In genomic region chr9:135305546-135306180, GRCh38 we compare ENCODE assay signal across 24 cellular contexts.
DNase-seq lines count a peak whose midpoint lies in the region; ATAC-seq, FAIRE-seq and TF ChIP-seq lines count a peak whose summit lies in the region.
"Had no signal": no experiment of that assay in that cellular context is flagged by ENCODE, and none has a peak within 500 bp of the region (broad histone marks: within the 10 kb centered on the region; RNA-seq: fewer than 3 reads in every experiment).

No MANE protein-coding gene starts in this region.

- DNase-seq in activated effector memory CD4-positive, alpha-beta T cell treated with anti-CD3 and anti-CD28 coated beads, Interleukin-2, amount 50 U/mL, for 16 hours, result peak; percentile 12
- DNase-seq in activated effector memory CD4-positive, alpha-beta T cell treated with Interleukin-2 at 50 U/mL for 16 hours, result no peak
- peak; percentile 12 for DNase-seq in activated CD8-positive, alpha-beta memory T cell treated with anti-CD3 and anti-CD28 coated beads, Interleukin-2, amount 10 ng/mL, durations not matched to agents 7 days and 5 days
- peak; percentile 73 for DNase-seq in mesenteric fat pad (ENCODE audit: low spot score)
- DNase-seq in D721Med (ENCODE audit: insufficient read length, low spot score), result no peak
- DNase-seq: C1 segment of cervical spinal cord; CD4-positive, alpha-beta memory T cell; COR-L47; DMS79; EL; GDM1; GOT3; KBM-7; MM.1S; NCI-H2029; NCI-H446 treated with DMSO at 0.1 percent for 48 hours; NCI-H526; PC-9; Right ventricle myocardium superior had no signal

- H3K4me3 Mint-ChIP-seq in activated CD8-positive, alpha-beta memory T cell treated with anti-CD3 and anti-CD28 coated beads, Interleukin-2, amount 10 ng/mL, durations not matched to agents 7 days and 5 days, result no peak overlapping the region

- no peaks in the 10 kb centered on the region for H3K27me3 Mint-ChIP-seq in activated CD8-positive, alpha-beta memory T cell treated with anti-CD3 and anti-CD28 coated beads, Interleukin-2, amount 10 ng/mL, durations not matched to agents 7 days and 5 days

- TF ChIP-seq CTCF in D721Med (IDR thresholded peaks at IDR 0.05; ENCODE audit: insufficient read depth, missing control alignments), result no peak

- no peak overlapping the region for H3K27ac Mint-ChIP-seq in activated CD8-positive, alpha-beta memory T cell treated with anti-CD3 and anti-CD28 coated beads, Interleukin-2, amount 10 ng/mL, durations not matched to agents 7 days and 5 days

- no peak for FAIRE-seq in D721Med (lab: Jason Lieb, UNC)
- FAIRE-seq: A204.1, GM12878 had no signal

- CTCF ChIA-PET in activated CD8-positive, alpha-beta memory T cell treated with anti-CD3 and anti-CD28 coated beads, Interleukin-2, amount 10 ng/mL, durations not matched to agents 7 days and 5 days (lab: Charles Lee), result no interaction called here

- no peak for ATAC-seq in activated CD8-positive, alpha-beta memory T cell treated with anti-CD3 and anti-CD28 coated beads, Interleukin-2, amount 10 ng/mL, durations not matched to agents 7 days and 5 days
- ATAC-seq in HG02759 (IDR thresholded peaks at IDR 0.05; ENCODE audit: unreplicated experiment) (no peak), GM21367 (IDR thresholded peaks at IDR 0.05; ENCODE audit: unreplicated experiment) (no peak)
- ATAC-seq: GM12878, HCT116 had no signal

- H3K4me1 Mint-ChIP-seq in activated CD8-positive, alpha-beta memory T cell treated with anti-CD3 and anti-CD28 coated beads, Interleukin-2, amount 10 ng/mL, durations not matched to agents 7 days and 5 days, result no peaks in the 10 kb centered on the region

- no peaks in the 10 kb centered on the region for H3K9me3 Mint-ChIP-seq in activated CD8-positive, alpha-beta memory T cell treated with anti-CD3 and anti-CD28 coated beads, Interleukin-2, amount 10 ng/mL, durations not matched to agents 7 days and 5 days (ENCODE audit: low read depth)

- H3K36me3 Mint-ChIP-seq in activated CD8-positive, alpha-beta memory T cell treated with anti-CD3 and anti-CD28 coated beads, Interleukin-2, amount 10 ng/mL, durations not matched to agents 7 days and 5 days, result no peaks in the 10 kb centered on the region
- H3K36me3 Mint-ChIP-seq: CD4-positive, alpha-beta memory T cell had no signal

Comparison
In these comparisons a context has a peak if more than half of its experiments do, and no peak if none do; other contexts are left out.
1. DNase-seq: peak in activated effector memory CD4-positive, alpha-beta T cell treated with anti-CD3 and anti-CD28 coated beads, Interleukin-2, amount 50 U/mL, for 16 hours (single experiment), activated CD8-positive, alpha-beta memory T cell treated with anti-CD3 and anti-CD28 coated beads, Interleukin-2, amount 10 ng/mL, durations not matched to agents 7 days and 5 days (single experiment) and mesenteric fat pad (single experiment); none in activated effector memory CD4-positive, alpha-beta T cell treated with Interleukin-2 at 50 U/mL for 16 hours (single experiment) and D721Med (single experiment).